8 cellular contexts compared by ENCODE assay signal in genomic region chr20:33992923-33993799, GRCh38. TPM values are rescaled to one million over a fixed set of nuclear protein-coding genes. Genes with fewer than 3 reads are reported as not detected.
DNase-seq lines count a peak whose midpoint lies in the region; ATAC-seq and TF ChIP-seq lines count a peak whose summit lies in the region.

No MANE protein-coding gene starts in this region.

- H3K36me3 Mint-ChIP-seq in nephron (ENCODE audit: low read depth), result peaks cover 4% of the 10 kb centered on the region

- peak overlapping the region; percentile 93 to 96 (median 95) for H3K4me3 Mint-ChIP-seq in nephron

- ATAC-seq in stimulated activated naive CD8-positive, alpha-beta T cell treated with anti-CD3 and anti-CD28 coated beads, Interleukin-15, Interleukin-2, amounts not matched to agents 100 U/mL and 50 U/mL, for 24 hours, result peak; percentile 87

- no peaks in the 10 kb centered on the region for H3K27me3 Mint-ChIP-seq in nephron (ENCODE audit: low read depth)

- peaks cover 19% of the 10 kb centered on the region for H3K4me1 ChIP-seq in HAP-1

- H3K9me3 Mint-ChIP-seq in nephron, result no peaks in the 10 kb centered on the region

- TF ChIP-seq CTCF in fibroblast of the aortic adventitia (IDR thresholded peaks at IDR 0.05; ENCODE audit: insufficient read depth, low read length) (no peak), nephron (IDR thresholded peaks at IDR 0.05; ENCODE audit: unreplicated experiment in 3 of 3) (no peak)

- no peaks in the 10 kb centered on the region for H3K9me3 ChIP-seq in HAP-1
- no peaks in the 10 kb centered on the region for H3K9me3 ChIP-seq in MG63

- H3K36me3 ChIP-seq in HAP-1 (replicated peaks) (no peaks in the 10 kb centered on the region; the same call in 1 of the 2 replicates), MG63 (peaks cover 3% of the 10 kb centered on the region)

- in situ Hi-C loops in G401 (cut with HindIII; ENCODE audit: low sequenced_read_pairs) (no loop called here), HAP-1 (cut with MboI; ENCODE audit: low sequenced_read_pairs) (no loop called here)

- DNase-seq in G401 (ENCODE audit: low spot score), result peak; percentile 100
- DNase-seq in HAP-1 (ENCODE audit: low spot score in 2 of 2), result peak; percentile 96 to 99
- DNase-seq in MG63, result peak; percentile 98
- DNase-seq in SHP77 (lab: John Stamatoyannopoulos, UW), result peak; percentile 95 to 99
- DNase-seq in activated gamma-delta T cell (lab: John Stamatoyannopoulos, UW), result peak; percentile 95
- peak; percentile 100 for DNase-seq in fibroblast of the aortic adventitia (ENCODE audit: low read depth)
- DNase-seq in stimulated activated naive CD8-positive, alpha-beta T cell treated with anti-CD3 and anti-CD28 coated beads, Interleukin-15, Interleukin-2, amounts not matched to agents 100 U/mL and 50 U/mL, for 24 hours, result peak; percentile 99

- H3K4me3 ChIP-seq in HAP-1 (peak overlapping the region; percentile 92), MG63 (peak overlapping the region; percentile 95), fibroblast of the aortic adventitia (ENCODE audit: low read depth, low read length) (peak overlapping the region; percentile 92)

- H3K27ac Mint-ChIP-seq in nephron, result peak overlapping the region; percentile 90 to 97 (median 96)

- H3K4me1 Mint-ChIP-seq in nephron, result peaks cover 46% of the 10 kb centered on the region

- H3K27me3 ChIP-seq in HAP-1 (ENCODE audit: low read depth) (no peaks in the 10 kb centered on the region), MG63 (no peaks in the 10 kb centered on the region)

RNA-seq across cellular contexts. Expression of gene RALY, which starts 0.6 kb away (rescaled TPM):
- 195 and 218 TPM in 2 replicates for total RNA-seq in G401 (2014; rRNA removed; shearing (Covaris generic))
- total RNA-seq in MG63 (2014; rRNA removed; shearing (Covaris generic); ENCODE audit: low replicate concordance), result 181 and 241 TPM in 2 replicates
- 36.5 and 67.4 TPM in 2 replicates for total RNA-seq in fibroblast of the aortic adventitia (ENCODE audit: low replicate concordance)

Comparison
In these comparisons a context has a peak if more than half of its experiments do, and no peak if none do; other contexts are left out.
1. Peak in every context shown above with its lines: DNase-seq, ATAC-seq and H3K4me3 ChIP-seq.